13 cellular contexts compared by ENCODE assay signal in genomic region chr13:73914119-73914518, GRCh38.
A peak's percentile ranks its signal among the peaks of the same experiment; 100 is the strongest.
DNase-seq lines count a peak whose midpoint lies in the region; ATAC-seq and TF ChIP-seq lines count a peak whose summit lies in the region.
"Had no signal": no experiment of that assay in that cellular context is flagged by ENCODE, and none has a peak within 500 bp of the region (broad histone marks: within the 10 kb centered on the region; RNA-seq: fewer than 3 reads in every experiment).

No MANE protein-coding gene starts in this region.

- WGBS in mesenchymal stem cell, result 66% methylated on average over 3 of the region's 3 CpGs

- H3K4ac ChIP-seq in mesenchymal stem cell (ENCODE audit: low read depth in 1 of 2, low read length in 2 of 2), result no peak overlapping the region

- H2BK15ac ChIP-seq in mesenchymal stem cell (ENCODE audit: low read depth, poor library complexity, severe bottlenecking), result no peak overlapping the region

- DNase-seq in CD8-positive, alpha-beta T cell, result no peak
- DNase-seq in NCI-H69 (lab: John Stamatoyannopoulos, UW) (peak; percentile 15), mesenchymal stem cell (no peak), NCI-H2107 treated with DMSO at 0.1 percent for 48 hours (lab: John Stamatoyannopoulos, UW; ENCODE audit: unreplicated experiment) (no peak), NCI-H128 (lab: John Stamatoyannopoulos, UW; ENCODE audit: unreplicated experiment) (no peak)
- DNase-seq in stimulated activated CD4-positive, alpha-beta T cell treated with anti-CD3 and anti-CD28 coated beads, Interleukin-2, amount 100 ng/mL, for 48 hours, result no peak
- DNase-seq in activated T-helper 2 cell treated with anti-CD3 and anti-CD28 coated beads, Interferon-gamma antibody, Interleukin-2, Interleukin-4, amounts not matched to agents 10 μg/mL and 5 μg/mL and 100 μg/mL, durations not matched to agents 14 hours and 24 hours and 36 hours (ENCODE audit: low spot score), result no peak
- DNase-seq: activated CD4-positive, alpha-beta T cell treated with anti-CD3 and anti-CD28 coated beads, Interleukin-2, amount 50 U/mL, for 1 hour; HCEC 1CT; NCI-H2081 had no signal

- H2BK5ac ChIP-seq in mesenchymal stem cell (ENCODE audit: low read depth, low read length, poor library complexity, severe bottlenecking), result no peak overlapping the region

- CTCF ChIA-PET in CD8-positive, alpha-beta T cell (lab: Charles Lee), result no interaction called here

- H3K18ac ChIP-seq in mesenchymal stem cell (ENCODE audit: low read depth in 1 of 2, low read length in 2 of 2), result peak overlapping the region in 1 of 2 experiments; percentile 33

- no peaks in the 10 kb centered on the region for H3K36me3 ChIP-seq in CD8-positive, alpha-beta T cell (ENCODE audit: insufficient read depth, low read length)
- H3K36me3 ChIP-seq in mesenchymal stem cell (ENCODE audit: control insufficient read depth in 1 of 2, insufficient read depth in 2 of 2, low read depth in 1 of 2, low read length in 2 of 2), result no peaks in the 10 kb centered on the region

- H3K23ac ChIP-seq in mesenchymal stem cell (ENCODE audit: low read length in 2 of 2), result no peak overlapping the region

- H2BK120ac ChIP-seq in mesenchymal stem cell (ENCODE audit: low read depth, low read length), result no peak overlapping the region

- no peaks in the 10 kb centered on the region for H3K27me3 Mint-ChIP-seq in CD8-positive, alpha-beta T cell (ENCODE audit: low read depth)
- no peaks in the 10 kb centered on the region for H3K27me3 Mint-ChIP-seq in activated T-helper 2 cell treated with anti-CD3 and anti-CD28 coated beads, Interferon-gamma antibody, Interleukin-2, Interleukin-4, amounts not matched to agents 10 μg/mL and 5 μg/mL and 100 μg/mL, durations not matched to agents 14 hours and 24 hours and 36 hours (ENCODE audit: low read depth)

- peak overlapping the region; percentile 81 for H2AK5ac ChIP-seq in mesenchymal stem cell (ENCODE audit: low read length, severe bottlenecking)

- no peaks in the 10 kb centered on the region for H3K27me3 ChIP-seq in CD8-positive, alpha-beta T cell (ENCODE audit: insufficient read depth, low read length)
- H3K27me3 ChIP-seq in mesenchymal stem cell (ENCODE audit: control insufficient read depth in 1 of 2, insufficient read depth in 1 of 2, low read length in 2 of 2), result no peaks in the 10 kb centered on the region

- H3K9me3 ChIP-seq in CD8-positive, alpha-beta T cell (ENCODE audit: low read length), result no peaks in the 10 kb centered on the region
- H3K9me3 ChIP-seq in mesenchymal stem cell (ENCODE audit: control insufficient read depth, low read length), result no peaks in the 10 kb centered on the region

- H3K9ac ChIP-seq in mesenchymal stem cell (ENCODE audit: low read length), result peak overlapping the region; percentile 77

- no peak overlapping the region for H2AFZ ChIP-seq in mesenchymal stem cell (ENCODE audit: low read depth, low read length)

- no peak for TF ChIP-seq CTCF in CD8-positive, alpha-beta T cell (IDR thresholded peaks at IDR 0.05)

- no peak overlapping the region for H4K8ac ChIP-seq in mesenchymal stem cell (ENCODE audit: low read length)

- no peak overlapping the region for H3K4me3 ChIP-seq in CD8-positive, alpha-beta T cell (ENCODE audit: low read depth, low read length)
- no peak overlapping the region for H3K4me3 ChIP-seq in mesenchymal stem cell (ENCODE audit: insufficient read depth in 1 of 2, low read depth in 1 of 2, low read length in 2 of 2)

- no peak overlapping the region for H3K4me3 Mint-ChIP-seq in CD8-positive, alpha-beta T cell
- H3K4me3 Mint-ChIP-seq in activated T-helper 2 cell treated with anti-CD3 and anti-CD28 coated beads, Interferon-gamma antibody, Interleukin-2, Interleukin-4, amounts not matched to agents 10 μg/mL and 5 μg/mL and 100 μg/mL, durations not matched to agents 14 hours and 24 hours and 36 hours (ENCODE audit: low read depth), result no peak overlapping the region

- peaks cover 5% of the 10 kb centered on the region for H3K36me3 Mint-ChIP-seq in CD8-positive, alpha-beta T cell
- no peaks in the 10 kb centered on the region for H3K36me3 Mint-ChIP-seq in activated T-helper 2 cell treated with anti-CD3 and anti-CD28 coated beads, Interferon-gamma antibody, Interleukin-2, Interleukin-4, amounts not matched to agents 10 μg/mL and 5 μg/mL and 100 μg/mL, durations not matched to agents 14 hours and 24 hours and 36 hours (ENCODE audit: low read depth)

- peaks cover 18% of the 10 kb centered on the region for H3K79me1 ChIP-seq in mesenchymal stem cell (replicated peaks; ENCODE audit: low read length, poor library complexity, severe bottlenecking)

- peaks cover 57% of the 10 kb centered on the region for H3K4me1 Mint-ChIP-seq in CD8-positive, alpha-beta T cell (ENCODE audit: low read depth)
- peaks cover 25% of the 10 kb centered on the region for H3K4me1 Mint-ChIP-seq in activated T-helper 2 cell treated with anti-CD3 and anti-CD28 coated beads, Interferon-gamma antibody, Interleukin-2, Interleukin-4, amounts not matched to agents 10 μg/mL and 5 μg/mL and 100 μg/mL, durations not matched to agents 14 hours and 24 hours and 36 hours (ENCODE audit: low read depth)

- POLR2A ChIA-PET in CD8-positive, alpha-beta T cell (lab: Charles Lee), result interaction anchor here (1.2 kb wide), 1 partner anchor 216 kb away, joined by 3 read pairs; no protein-coding TSS in a partner anchor

- peak overlapping the region in 1 of 2 experiments; percentile 81 for H3K14ac ChIP-seq in mesenchymal stem cell (ENCODE audit: low read length in 2 of 2)

- peak overlapping the region; percentile 9 for H3K27ac Mint-ChIP-seq in CD8-positive, alpha-beta T cell
- no peak overlapping the region for H3K27ac Mint-ChIP-seq in activated T-helper 2 cell treated with anti-CD3 and anti-CD28 coated beads, Interferon-gamma antibody, Interleukin-2, Interleukin-4, amounts not matched to agents 10 μg/mL and 5 μg/mL and 100 μg/mL, durations not matched to agents 14 hours and 24 hours and 36 hours

- no peak overlapping the region for H2BK12ac ChIP-seq in mesenchymal stem cell (ENCODE audit: low read length in 2 of 2)

- intact Hi-C loops in CD8-positive, alpha-beta T cell (cut with DNase I, micrococcal nuclease), result no loop called here
- intact Hi-C loops in activated T-helper 2 cell treated with anti-CD3 and anti-CD28 coated beads, Interferon-gamma antibody, Interleukin-2, Interleukin-4, amounts not matched to agents 10 μg/mL and 5 μg/mL and 100 μg/mL, durations not matched to agents 14 hours and 24 hours and 36 hours (cut with micrococcal nuclease), result no loop called here

- H4K91ac ChIP-seq in mesenchymal stem cell (ENCODE audit: low read length), result peak overlapping the region; percentile 68

- no peak overlapping the region for H3K4me2 ChIP-seq in mesenchymal stem cell (ENCODE audit: low read length, poor library complexity, severe bottlenecking)

- no peaks in the 10 kb centered on the region for H3K9me3 Mint-ChIP-seq in CD8-positive, alpha-beta T cell
- H3K9me3 Mint-ChIP-seq in activated T-helper 2 cell treated with anti-CD3 and anti-CD28 coated beads, Interferon-gamma antibody, Interleukin-2, Interleukin-4, amounts not matched to agents 10 μg/mL and 5 μg/mL and 100 μg/mL, durations not matched to agents 14 hours and 24 hours and 36 hours, result no peaks in the 10 kb centered on the region

- ATAC-seq in CD8-positive, alpha-beta T cell, result no peak
- ATAC-seq in GM21576 (IDR thresholded peaks at IDR 0.05; ENCODE audit: unreplicated experiment), result peak; percentile 60
- ATAC-seq: esophagus mucosa, left colon had no signal

- no peaks in the 10 kb centered on the region for H3K4me1 ChIP-seq in CD8-positive, alpha-beta T cell (ENCODE audit: insufficient read depth, low read length)
- H3K4me1 ChIP-seq in mesenchymal stem cell (ENCODE audit: control insufficient read depth, insufficient read depth, low read depth, low read length), result peaks cover 4% of the 10 kb centered on the region

- no peak overlapping the region for H3K27ac ChIP-seq in CD8-positive, alpha-beta T cell (ENCODE audit: low read depth, low read length)
- H3K27ac ChIP-seq in mesenchymal stem cell (ENCODE audit: low read length, poor library complexity, severe bottlenecking), result no peak overlapping the region
